Comparison of ENCODE assay signal across 10 cellular contexts in genomic region chr1:7941437-7941793, GRCh38. TPM values are rescaled to one million over a fixed set of nuclear protein-coding genes. Genes with fewer than 3 reads are reported as not detected.
A peak's percentile ranks its signal among the peaks of the same experiment; 100 is the strongest.
DNase-seq lines count a peak whose midpoint lies in the region; ATAC-seq and FAIRE-seq lines count a peak whose summit lies in the region.
"Had no signal": no experiment of that assay in that cellular context is flagged by ENCODE, and none has a peak within 500 bp of the region (broad histone marks: within the 10 kb centered on the region; RNA-seq: fewer than 3 reads in every experiment).

No MANE protein-coding gene starts in this region.

- no peak overlapping the region for H3K9ac ChIP-seq in skeletal muscle satellite cell (ENCODE audit: low read depth, low read length)

- H3K4me2 ChIP-seq in skeletal muscle satellite cell (ENCODE audit: low read length): peak overlapping the region; percentile 59

- H3K9me3 Mint-ChIP-seq in activated T-cell treated with anti-CD3 and anti-CD28 coated beads, Interleukin-2, amount 50 U/mL, for 24 hours: no peaks in the 10 kb centered on the region
- H3K9me3 Mint-ChIP-seq in dendritic cell treated with granulocyte-macrophage colony-stimulating factor and Interleukin-4, amounts not matched to agents 40 ng/mL and 50 ng/mL, for 4 days: no peaks in the 10 kb centered on the region

- H3K27me3 Mint-ChIP-seq in activated T-cell treated with anti-CD3 and anti-CD28 coated beads, Interleukin-2, amount 50 U/mL, for 24 hours: no peaks in the 10 kb centered on the region
- no peaks in the 10 kb centered on the region for H3K27me3 Mint-ChIP-seq in dendritic cell treated with granulocyte-macrophage colony-stimulating factor and Interleukin-4, amounts not matched to agents 40 ng/mL and 50 ng/mL, for 4 days

- peak overlapping the region; percentile 28 for H3K4me3 ChIP-seq in skeletal muscle satellite cell (ENCODE audit: low read length)

- peaks cover 25% of the 10 kb centered on the region for H3K4me1 ChIP-seq in skeletal muscle satellite cell (ENCODE audit: control insufficient read depth, insufficient read depth, low read length)

- H3K4me3 Mint-ChIP-seq in activated T-cell treated with anti-CD3 and anti-CD28 coated beads, Interleukin-2, amount 50 U/mL, for 24 hours: peak overlapping the region; percentile 77
- peak overlapping the region; percentile 70 for H3K4me3 Mint-ChIP-seq in dendritic cell treated with granulocyte-macrophage colony-stimulating factor and Interleukin-4, amounts not matched to agents 40 ng/mL and 50 ng/mL, for 4 days

- H3K9me3 ChIP-seq in skeletal muscle satellite cell (replicated peaks; ENCODE audit: low read length): no peaks in the 10 kb centered on the region

- peak overlapping the region; percentile 92 for H3K27ac Mint-ChIP-seq in activated T-cell treated with anti-CD3 and anti-CD28 coated beads, Interleukin-2, amount 50 U/mL, for 24 hours
- peak overlapping the region; percentile 59 for H3K27ac Mint-ChIP-seq in dendritic cell treated with granulocyte-macrophage colony-stimulating factor and Interleukin-4, amounts not matched to agents 40 ng/mL and 50 ng/mL, for 4 days

- peak; percentile 77 for FAIRE-seq in RCC 7860 (lab: Jason Lieb, UNC)

- H3K36me3 ChIP-seq in skeletal muscle satellite cell (ENCODE audit: insufficient read depth, low read length): no peaks in the 10 kb centered on the region

- peaks cover 33% of the 10 kb centered on the region for H3K36me3 Mint-ChIP-seq in activated T-cell treated with anti-CD3 and anti-CD28 coated beads, Interleukin-2, amount 50 U/mL, for 24 hours (ENCODE audit: low read depth)
- no peaks in the 10 kb centered on the region for H3K36me3 Mint-ChIP-seq in dendritic cell treated with granulocyte-macrophage colony-stimulating factor and Interleukin-4, amounts not matched to agents 40 ng/mL and 50 ng/mL, for 4 days (ENCODE audit: low read depth)

- no peak for ATAC-seq in HG02678 (IDR thresholded peaks at IDR 0.05; ENCODE audit: unreplicated experiment)

- H3K4me1 Mint-ChIP-seq in activated T-cell treated with anti-CD3 and anti-CD28 coated beads, Interleukin-2, amount 50 U/mL, for 24 hours (ENCODE audit: low read depth): peaks cover 71% of the 10 kb centered on the region
- H3K4me1 Mint-ChIP-seq in dendritic cell treated with granulocyte-macrophage colony-stimulating factor and Interleukin-4, amounts not matched to agents 40 ng/mL and 50 ng/mL, for 4 days (ENCODE audit: low read depth): peaks cover 51% of the 10 kb centered on the region

- H3K27me3 ChIP-seq in skeletal muscle satellite cell (ENCODE audit: control insufficient read depth, insufficient read depth, low read length): peaks cover 34% of the 10 kb centered on the region

- H3K27ac ChIP-seq in caudate nucleus (ENCODE audit: low read depth, low read length): no peak overlapping the region

- intact Hi-C loops in dendritic cell treated with granulocyte-macrophage colony-stimulating factor and Interleukin-4, amounts not matched to agents 40 ng/mL and 50 ng/mL, for 4 days (cut with micrococcal nuclease): no loop called here

- no peak for DNase-seq in activated T-cell treated with anti-CD3 and anti-CD28 coated beads, Interleukin-2, amount 50 U/mL, for 24 hours
- DNase-seq in activated T-cell treated with anti-CD3 and anti-CD28 coated beads, Interleukin-2, amount 50 U/mL, for 1 hour: no peak
- DNase-seq in RCC 7860 (ENCODE audit: low spot score) (peak; percentile 53), NAMALWA (ENCODE audit: low spot score) (no peak), caudate nucleus (lab: John Stamatoyannopoulos, UW) (no peak)
- DNase-seq: NCI-H1092, NCI-H774 had no signal

RNA-seq across cellular contexts. Expression of gene TNFRSF9, which starts 0.8 kb away (rescaled TPM):
- total RNA-seq in skeletal muscle satellite cell (2012; rRNA removed): under 0.01 and 0.22 TPM in 2 replicates

RNA-seq across cellular contexts. Expression of gene PARK7, which starts 20.1 kb away (rescaled TPM):
- 202 and 212 TPM in 2 replicates for total RNA-seq in skeletal muscle satellite cell (2012; rRNA removed)
